ENCODE assay signal across 1 cellular context in genomic region chr3:66407281-66408218, GRCh38.
TF ChIP-seq lines count a peak whose summit lies in the region.

No MANE protein-coding gene starts in this region.

TF ChIP-seq in WTC11, 78 proteins besides CTCF, POLR2A, EP300 and RAD21 (continued from another document):
- TF ChIP-seq, protein P1, sequence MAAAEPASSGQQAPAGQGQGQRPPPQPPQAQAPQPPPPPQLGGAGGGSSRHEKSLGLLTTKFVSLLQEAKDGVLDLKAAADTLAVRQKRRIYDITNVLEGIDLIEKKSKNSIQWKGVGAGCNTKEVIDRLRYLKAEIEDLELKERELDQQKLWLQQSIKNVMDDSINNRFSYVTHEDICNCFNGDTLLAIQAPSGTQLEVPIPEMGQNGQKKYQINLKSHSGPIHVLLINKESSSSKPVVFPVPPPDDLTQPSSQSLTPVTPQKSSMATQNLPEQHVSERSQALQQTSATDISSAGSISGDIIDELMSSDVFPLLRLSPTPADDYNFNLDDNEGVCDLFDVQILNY (CRISPR knock-in tag; IDR thresholded peaks at IDR 0.05), result 0 out of 2 replicates have a peak, but pooled peaks have one; percentile 60
- TF ChIP-seq, protein P2, sequence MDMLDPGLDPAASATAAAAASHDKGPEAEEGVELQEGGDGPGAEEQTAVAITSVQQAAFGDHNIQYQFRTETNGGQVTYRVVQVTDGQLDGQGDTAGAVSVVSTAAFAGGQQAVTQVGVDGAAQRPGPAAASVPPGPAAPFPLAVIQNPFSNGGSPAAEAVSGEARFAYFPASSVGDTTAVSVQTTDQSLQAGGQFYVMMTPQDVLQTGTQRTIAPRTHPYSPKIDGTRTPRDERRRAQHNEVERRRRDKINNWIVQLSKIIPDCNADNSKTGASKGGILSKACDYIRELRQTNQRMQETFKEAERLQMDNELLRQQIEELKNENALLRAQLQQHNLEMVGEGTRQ (CRISPR knock-in tag; IDR thresholded peaks at IDR 0.05), result 0 out of 2 replicates have a peak, but pooled peaks have one; percentile 16
- no peak for TF ChIP-seq TEAD4 (CRISPR knock-in tag; IDR thresholded peaks at IDR 0.05)
- TF ChIP-seq, protein P3, sequence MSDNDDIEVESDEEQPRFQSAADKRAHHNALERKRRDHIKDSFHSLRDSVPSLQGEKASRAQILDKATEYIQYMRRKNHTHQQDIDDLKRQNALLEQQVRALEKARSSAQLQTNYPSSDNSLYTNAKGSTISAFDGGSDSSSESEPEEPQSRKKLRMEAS (CRISPR knock-in tag; IDR thresholded peaks at IDR 0.05), result peak; percentile 92
- TF ChIP-seq, protein P4, sequence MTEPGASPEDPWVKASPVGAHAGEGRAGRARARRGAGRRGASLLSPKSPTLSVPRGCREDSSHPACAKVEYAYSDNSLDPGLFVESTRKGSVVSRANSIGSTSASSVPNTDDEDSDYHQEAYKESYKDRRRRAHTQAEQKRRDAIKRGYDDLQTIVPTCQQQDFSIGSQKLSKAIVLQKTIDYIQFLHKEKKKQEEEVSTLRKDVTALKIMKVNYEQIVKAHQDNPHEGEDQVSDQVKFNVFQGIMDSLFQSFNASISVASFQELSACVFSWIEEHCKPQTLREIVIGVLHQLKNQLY (CRISPR knock-in tag; IDR thresholded peaks at IDR 0.05), result 0 out of 2 replicates have a peak, but pooled peaks have one; percentile 53
TF ChIP-seq in WTC11: peak in this region for 10.
